Comparison of ENCODE assay signal across 10 cellular contexts in the genomic region with DNA sequence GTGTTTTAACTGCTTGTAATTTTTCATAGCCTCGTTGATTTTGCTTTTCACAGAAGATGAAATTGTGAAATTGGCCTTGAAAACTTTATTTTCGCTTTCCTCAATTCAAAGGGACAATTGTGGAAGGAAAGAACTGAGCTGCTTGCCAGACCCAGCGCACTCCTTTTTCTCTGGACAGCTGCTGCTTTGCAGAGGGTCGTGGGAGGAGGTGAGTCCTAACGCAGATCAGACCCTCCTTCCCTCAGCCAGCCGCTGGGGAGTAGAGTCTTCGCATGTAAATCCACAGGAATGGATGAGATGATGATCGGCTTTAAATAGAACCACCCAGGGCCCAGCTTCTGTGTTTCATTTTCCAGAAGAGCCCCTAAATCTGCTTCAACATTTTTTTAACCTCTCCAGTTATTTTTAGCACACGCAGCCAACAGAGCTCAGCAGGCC. TPM values are rescaled to one million over a fixed set of nuclear protein-coding genes. Genes with fewer than 3 reads are reported as not detected.
DNase-seq lines count a peak whose midpoint lies in the region; ATAC-seq and TF ChIP-seq lines count a peak whose summit lies in the region.
"Had no signal": no experiment of that assay in that cellular context is flagged by ENCODE, and none has a peak within 500 bp of the region (broad histone marks: within the 10 kb centered on the region; RNA-seq: fewer than 3 reads in every experiment).

No MANE protein-coding gene starts in this region.

- DNase-seq in SJCRH30 (peak; percentile 57 to 72), fibroblast of pulmonary artery (ENCODE audit: low read depth) (peak; percentile 47), psoas muscle (no peak), epidermal melanocyte (ENCODE audit: insufficient read length, low spot score) (no peak), SKM-1 treated with dmso at 0.1 percent for 144 hours (lab: John Stamatoyannopoulos, UW; ENCODE audit: unreplicated experiment) (no peak)
- no peak for DNase-seq in effector CD8-positive, alpha-beta T cell (lab: John Stamatoyannopoulos, UW)
- DNase-seq: activated T-cell treated with anti-CD3 and anti-CD28 coated beads for 4 hours, trophoblast cell had no signal

- H3K27me3 ChIP-seq in BLaER1 (no peaks in the 10 kb centered on the region), SJCRH30 (no peaks in the 10 kb centered on the region), psoas muscle (ENCODE audit: insufficient read depth in 3 of 3, low read length in 2 of 3) (no peaks in the 10 kb centered on the region)

- peak overlapping the region; percentile 55; the same call in 1 of the 2 replicates for H3K9ac ChIP-seq in BLaER1

- intact Hi-C loops in psoas muscle (cut with DNase I), result no loop called here

- ATAC-seq in psoas muscle (peak in 1 of 4 donors; percentile 22), HG03097 (IDR thresholded peaks at IDR 0.05; ENCODE audit: low FRiP score, unreplicated experiment) (no peak)

- no peaks in the 10 kb centered on the region for H3K36me3 ChIP-seq in BLaER1
- H3K36me3 ChIP-seq in SJCRH30, result no peaks in the 10 kb centered on the region
- no peaks in the 10 kb centered on the region for H3K36me3 ChIP-seq in psoas muscle (ENCODE audit: insufficient read depth in 1 of 2, low read depth in 1 of 2)

- TF ChIP-seq CTCF in fibroblast of pulmonary artery (IDR thresholded peaks at IDR 0.05; ENCODE audit: low read length, missing control alignments), result no peak
- no peak for TF ChIP-seq CTCF in psoas muscle (IDR thresholded peaks at IDR 0.05)

- H3K9me3 ChIP-seq in BLaER1 (no peaks in the 10 kb centered on the region), SJCRH30 (replicated peaks) (no peaks in the 10 kb centered on the region), psoas muscle (no peaks in the 10 kb centered on the region)

- WGBS in psoas muscle, 3 donors, result 15 to 32% (median 17%) methylated on average over 9 of the region's 9 CpGs

- no peaks in the 10 kb centered on the region for H4K20me1 ChIP-seq in BLaER1

- H3K4me1 ChIP-seq in BLaER1, result peaks cover 42% of the 10 kb centered on the region
- H3K4me1 ChIP-seq in SJCRH30, result no peaks in the 10 kb centered on the region
- H3K4me1 ChIP-seq in psoas muscle, result no peaks in the 10 kb centered on the region

- H3K4me3 ChIP-seq in BLaER1 (peak overlapping the region; percentile 36), SJCRH30 (peak overlapping the region; percentile 45), fibroblast of pulmonary artery (replicated peaks; ENCODE audit: low read depth, low read length) (peak overlapping the region; percentile 29), psoas muscle (peak overlapping the region; percentile 48)

- H3K27ac ChIP-seq in BLaER1, result peak overlapping the region; percentile 55
- H3K27ac ChIP-seq in SJCRH30, result no peak overlapping the region
- peak overlapping the region; percentile 30 for H3K27ac ChIP-seq in psoas muscle

- peak overlapping the region; percentile 90 for H3K4me2 ChIP-seq in BLaER1

RNA-seq across cellular contexts. Expression of gene UBE2E1, which starts 42.7 kb away (rescaled TPM):
- total RNA-seq in SJCRH30 (2014; rRNA removed; shearing (Covaris generic)), result 169 and 182 TPM in 2 replicates
- total RNA-seq in psoas muscle, result 100 to 1,000 TPM in 1 of 4 donors, 10 to 100 TPM in 3; 54.1 to 112 (median 90.1) TPM
- 10 to 100 TPM; 66.3 to 86.5 (median 66.6) TPM for polyA plus RNA-seq in psoas muscle

Comparison
In these comparisons a context has a peak if more than half of its experiments do, and no peak if none do; other contexts are left out.
1. DNase-seq: peak in SJCRH30 (2 of 2) and fibroblast of pulmonary artery (single experiment); none in psoas muscle (0 of 2), epidermal melanocyte (single experiment), effector CD8-positive, alpha-beta T cell (single experiment) and SKM-1 treated with dmso at 0.1 percent for 144 hours (single experiment).
2. Peak in every context shown above with its lines, with median percentiles within 50 percentile points of each other: H3K4me3 ChIP-seq.